ENCODE assay signal across 1 cellular context in the genomic region with DNA sequence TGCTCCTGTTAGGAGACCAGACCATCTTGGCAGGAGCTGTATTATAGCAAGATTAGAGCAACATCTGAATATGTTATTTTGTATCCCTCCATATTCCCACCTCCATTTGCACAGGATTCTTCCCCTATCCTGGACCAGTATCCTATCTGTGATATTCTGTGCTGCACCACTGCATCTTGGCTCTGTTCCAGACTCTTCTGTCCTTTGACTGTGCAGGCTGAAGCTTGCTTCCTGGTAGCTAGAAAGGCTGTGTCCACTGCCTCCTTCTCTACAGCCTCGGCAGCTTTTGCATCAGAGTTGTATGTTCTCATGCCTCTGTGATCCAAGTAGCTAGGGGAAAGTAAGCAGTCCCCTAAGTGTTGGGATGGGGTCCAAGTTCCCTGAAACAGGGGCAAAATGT.
TF ChIP-seq lines count a peak whose summit lies in the region.

No MANE protein-coding gene starts in this region.

TF ChIP-seq in HepG2, 621 proteins besides CTCF, POLR2A, EP300 and RAD21 (continued from another document):
- TF ChIP-seq NFAT5 (CRISPR knock-in tag; IDR thresholded peaks at IDR 0.05): no peak
- no peak for TF ChIP-seq ZNF337 (CRISPR knock-in tag; IDR thresholded peaks at IDR 0.05; ENCODE audit: borderline replicate concordance, low read depth)
- no peak for TF ChIP-seq NFE2L2 (IDR thresholded peaks at IDR 0.05; ENCODE audit: low read length)
- no peak for TF ChIP-seq JUND (CRISPR knock-in tag; IDR thresholded peaks at IDR 0.05)
- TF ChIP-seq, protein P1, sequence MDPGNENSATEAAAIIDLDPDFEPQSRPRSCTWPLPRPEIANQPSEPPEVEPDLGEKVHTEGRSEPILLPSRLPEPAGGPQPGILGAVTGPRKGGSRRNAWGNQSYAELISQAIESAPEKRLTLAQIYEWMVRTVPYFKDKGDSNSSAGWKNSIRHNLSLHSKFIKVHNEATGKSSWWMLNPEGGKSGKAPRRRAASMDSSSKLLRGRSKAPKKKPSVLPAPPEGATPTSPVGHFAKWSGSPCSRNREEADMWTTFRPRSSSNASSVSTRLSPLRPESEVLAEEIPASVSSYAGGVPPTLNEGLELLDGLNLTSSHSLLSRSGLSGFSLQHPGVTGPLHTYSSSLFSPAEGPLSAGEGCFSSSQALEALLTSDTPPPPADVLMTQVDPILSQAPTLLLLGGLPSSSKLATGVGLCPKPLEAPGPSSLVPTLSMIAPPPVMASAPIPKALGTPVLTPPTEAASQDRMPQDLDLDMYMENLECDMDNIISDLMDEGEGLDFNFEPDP (CRISPR knock-in tag; conservative IDR thresholded peaks at IDR 0.05): no peak
